ENCODE assay signal across 1 cellular context in genomic region chr1:230735447-230735846, GRCh38.
TF ChIP-seq lines count a peak whose summit lies in the region.

No MANE protein-coding gene starts in this region.

TF ChIP-seq in HepG2, 621 proteins besides CTCF, POLR2A, EP300 and RAD21 (continued from another document):
- TF ChIP-seq PRDM15 (CRISPR knock-in tag; IDR thresholded peaks at IDR 0.05) (peak; percentile 94), SMYD3 (CRISPR knock-in tag; IDR thresholded peaks at IDR 0.05) (no peak), KDM6A (CRISPR knock-in tag; IDR thresholded peaks at IDR 0.05; ENCODE audit: low read depth) (no peak)
